Comparison of ENCODE assay signal across 20 cellular contexts in the genomic region with DNA sequence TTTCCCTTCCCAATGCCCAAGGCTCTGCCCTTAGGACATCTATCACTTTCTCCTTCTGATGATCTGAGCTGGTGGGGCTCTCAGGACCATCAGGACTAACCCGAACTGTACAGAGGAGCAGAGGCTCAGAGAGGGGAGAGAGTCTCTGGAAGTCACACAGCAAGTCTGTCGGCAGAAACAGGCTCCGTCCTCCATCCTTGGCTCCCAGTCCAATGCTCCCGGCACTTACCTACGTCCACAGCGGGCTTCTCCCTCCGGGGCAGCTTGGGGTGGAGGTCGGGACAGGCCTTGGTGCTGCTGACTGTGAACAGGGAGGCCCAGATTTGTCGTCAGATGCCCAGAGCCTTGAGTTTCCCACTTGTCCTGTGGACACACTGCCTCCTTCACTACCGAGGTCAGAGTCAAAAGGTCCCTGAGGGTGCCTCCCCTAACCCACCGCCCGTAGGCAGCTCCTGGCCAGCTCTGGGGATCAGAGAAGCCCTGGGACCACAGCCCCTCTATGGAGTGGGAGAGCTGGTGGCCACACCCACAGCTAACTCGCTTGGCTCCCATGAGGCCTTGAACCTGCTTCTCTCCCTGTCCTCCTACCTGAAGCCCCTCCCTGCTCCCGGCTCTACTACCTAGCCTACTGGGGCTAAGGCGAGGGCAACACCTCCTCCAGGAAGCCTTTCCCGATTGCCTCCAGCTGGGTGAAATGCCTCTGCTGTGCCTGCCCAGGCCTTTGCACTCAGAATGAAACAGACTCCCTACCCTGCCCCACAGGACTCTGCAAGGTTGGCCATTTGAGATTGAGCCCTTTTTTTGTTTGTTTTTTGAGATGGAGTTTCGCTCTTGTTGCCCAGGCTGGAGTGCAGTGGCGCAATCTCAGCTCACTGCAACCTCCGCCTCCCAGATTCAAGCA. TPM values are rescaled to one million over a fixed set of nuclear protein-coding genes. Genes with fewer than 3 reads are reported as not detected.
"Had no signal": no experiment of that assay in that cellular context is flagged by ENCODE, and none has a peak within 500 bp of the region (broad histone marks: within the 10 kb centered on the region; RNA-seq: fewer than 3 reads in every experiment).

No MANE protein-coding gene starts in this region.

- H3K36me3 ChIP-seq: sigmoid colon, thyroid gland had no signal

- H3K27me3 ChIP-seq: dorsolateral prefrontal cortex, thyroid gland had no signal

- H3K4me3 Mint-ChIP-seq: brain; mesothelial cell of epicardium; natural killer cell treated with Interleukin-12 subunit alpha and Interleukin-12 subunit beta and Interleukin-15 and Interleukin-18, amount 100 ng/mL, for 72 hours; stimulated activated memory B cell treated with anti-CD40 and anti-IgM and Interleukin-4, amounts not matched to agents 10 μg/mL and 1 μg/mL and 100 μg/mL, for 72 hours had no signal

- H3K9me3 Mint-ChIP-seq: mesothelial cell of epicardium; natural killer cell treated with Interleukin-12 subunit alpha and Interleukin-12 subunit beta and Interleukin-15 and Interleukin-18, amount 100 ng/mL, for 72 hours; stimulated activated memory B cell treated with anti-CD40 and anti-IgM and Interleukin-4, amounts not matched to agents 10 μg/mL and 1 μg/mL and 100 μg/mL, for 72 hours had no signal

- H3K27ac ChIP-seq: dorsolateral prefrontal cortex, sigmoid colon, thyroid gland, VCaP had no signal

- H3K4me1 ChIP-seq: sigmoid colon, thyroid gland had no signal

- H3K36me3 Mint-ChIP-seq: mesothelial cell of epicardium; natural killer cell treated with Interleukin-12 subunit alpha and Interleukin-12 subunit beta and Interleukin-15 and Interleukin-18, amount 100 ng/mL, for 72 hours; stimulated activated memory B cell treated with anti-CD40 and anti-IgM and Interleukin-4, amounts not matched to agents 10 μg/mL and 1 μg/mL and 100 μg/mL, for 72 hours had no signal

- H3K27ac Mint-ChIP-seq: mesothelial cell of epicardium; natural killer cell treated with Interleukin-12 subunit alpha and Interleukin-12 subunit beta and Interleukin-15 and Interleukin-18, amount 100 ng/mL, for 72 hours; stimulated activated memory B cell treated with anti-CD40 and anti-IgM and Interleukin-4, amounts not matched to agents 10 μg/mL and 1 μg/mL and 100 μg/mL, for 72 hours had no signal

- ATAC-seq: stimulated activated memory B cell treated with anti-CD40 and anti-IgM and Interleukin-4, amounts not matched to agents 10 μg/mL and 1 μg/mL and 100 μg/mL, for 72 hours had no signal

- DNase-seq: activated CD4-positive, alpha-beta T cell treated with anti-CD3 and anti-CD28 coated beads for 1 hour; activated naive CD4-positive, alpha-beta T cell treated with Interleukin-2 at 50 U/mL for 16 hours; anterior cingulate cortex; caudate nucleus; dorsolateral prefrontal cortex; erythroblast; foreskin melanocyte; head of caudate nucleus; sigmoid colon; stimulated activated CD4-positive, alpha-beta T cell treated with anti-CD3 and anti-CD28 coated beads, Interleukin-4, amount 100 ng/mL, for 24 hours; SW 1271; T-helper 2 cell; thyroid gland had no signal

- H3K9me3 ChIP-seq: sigmoid colon, thyroid gland had no signal

- H3K4me3 ChIP-seq: dorsolateral prefrontal cortex, lung, sigmoid colon, thyroid gland had no signal

RNA-seq across cellular contexts. Expression of gene VSTM2L, which starts 22.6 kb away (rescaled TPM):
- total RNA-seq: activated CD8-positive, alpha-beta memory T cell treated with anti-CD3 and anti-CD28 coated beads for 36 hours had no signal
